ENCODE assay signal across 8 cellular contexts in genomic region chr20:39050555-39050902, GRCh38.
DNase-seq lines count a peak whose midpoint lies in the region; TF ChIP-seq lines count a peak whose summit lies in the region.

No MANE protein-coding gene starts in this region.

- H3K4me3 ChIP-seq in AG04449 (ENCODE audit: low read depth, low read length) (peak overlapping the region; percentile 91), mucosa of stomach (ENCODE audit: low read length) (peak overlapping the region; percentile 91)

- H3K4me1 Mint-ChIP-seq in HFFc6 (ENCODE audit: low read depth) (peaks cover 6% of the 10 kb centered on the region), brain (peaks cover 14% of the 10 kb centered on the region)

- DNase-seq in AG04449 (ENCODE audit: low read depth, low spot score) (no peak), HFFc6 (no peak), NCI-H2029 (lab: John Stamatoyannopoulos, UW) (no peak), SIG-M5 treated with dmso at 0.1 percent for 504 hours (lab: John Stamatoyannopoulos, UW; ENCODE audit: unreplicated experiment) (no peak), amygdala (lab: John Stamatoyannopoulos, UW) (no peak), HCEC 1CT (no peak)

- peak overlapping the region; percentile 90 for H3K9ac ChIP-seq in mucosa of stomach (ENCODE audit: low read length)

- H3K4me1 ChIP-seq in mucosa of stomach (ENCODE audit: control insufficient read depth, insufficient read depth, low read length) = peaks cover 6% of the 10 kb centered on the region

- no peaks in the 10 kb centered on the region for H3K9me3 ChIP-seq in mucosa of stomach (ENCODE audit: control insufficient read depth, low read length)

- H3K27me3 Mint-ChIP-seq in HFFc6 (ENCODE audit: insufficient read depth) = peaks cover 8% of the 10 kb centered on the region
- peaks cover 11% of the 10 kb centered on the region for H3K27me3 Mint-ChIP-seq in brain

- no peak for TF ChIP-seq CTCF in AG04449 (IDR thresholded peaks at IDR 0.05; ENCODE audit: insufficient read depth, low read length, missing control alignments)
- TF ChIP-seq CTCF in HFFc6 (IDR thresholded peaks at IDR 0.05) = no peak
- no peak for TF ChIP-seq CTCF in brain (conservative IDR thresholded peaks at IDR 0.05)

- H3K36me3 Mint-ChIP-seq in HFFc6 (ENCODE audit: low read depth) (no peaks in the 10 kb centered on the region), brain (no peaks in the 10 kb centered on the region)

- H3K27me3 ChIP-seq in mucosa of stomach (ENCODE audit: control insufficient read depth, insufficient read depth, low read length) = no peaks in the 10 kb centered on the region

- H3K4me3 Mint-ChIP-seq in HFFc6 (peak overlapping the region; percentile 89), brain (peak overlapping the region; percentile 80 to 89 (median 83))

- H3K9me3 Mint-ChIP-seq in HFFc6 (no peaks in the 10 kb centered on the region), brain (no peaks in the 10 kb centered on the region)

- CTCF ChIA-PET in AG04449 (lab: Yijun Ruan, JAX) = interaction anchor here (0.7 to 16.9 kb wide), 25 partner anchors 9 to 1912 kb away, joined by 3 to 683 read pairs (median 5); partner anchors contain the start of gene FAM83D

- POLR2A ChIA-PET in AG04449 (lab: Yijun Ruan, JAX) = interaction anchor here (0.6 kb wide), 1 partner anchor 165 kb away, joined by 3 read pairs; no protein-coding TSS in a partner anchor

- H3K27ac Mint-ChIP-seq in HFFc6 (no peak overlapping the region), brain (peak overlapping the region in 3 of 5 experiments; percentile 52 to 72 (median 61))

- H3K36me3 ChIP-seq in mucosa of stomach (ENCODE audit: control insufficient read depth, insufficient read depth, low read length) = no peaks in the 10 kb centered on the region
